In genomic region chr20:43590036-43590391, GRCh38 we compare ENCODE assay signal across 8 cellular contexts. TPM values are rescaled to one million over a fixed set of nuclear protein-coding genes. Genes with fewer than 3 reads are reported as not detected.
DNase-seq lines count a peak whose midpoint lies in the region; ATAC-seq and TF ChIP-seq lines count a peak whose summit lies in the region.

No MANE protein-coding gene starts in this region.

- peaks cover 5% of the 10 kb centered on the region for H3K36me3 Mint-ChIP-seq in activated CD4-positive, alpha-beta T cell treated with anti-CD3 and anti-CD28 coated beads, Interleukin-2, amount 10 ng/mL, durations not matched to agents 24 days and 14 days (ENCODE audit: low read depth)
- peaks cover 12% of the 10 kb centered on the region for H3K36me3 Mint-ChIP-seq in type B pancreatic cell

- no peaks in the 10 kb centered on the region for H3K79me1 ChIP-seq in mesendoderm (ENCODE audit: low read length)

- peak overlapping the region; percentile 70 for H3K18ac ChIP-seq in mesendoderm (ENCODE audit: low read length)

- H3K27ac Mint-ChIP-seq in activated CD4-positive, alpha-beta T cell treated with anti-CD3 and anti-CD28 coated beads, Interleukin-2, amount 10 ng/mL, durations not matched to agents 24 days and 14 days, result peak overlapping the region; percentile 90
- peak overlapping the region; percentile 99 for H3K27ac Mint-ChIP-seq in type B pancreatic cell

- H3K9me3 Mint-ChIP-seq in activated CD4-positive, alpha-beta T cell treated with anti-CD3 and anti-CD28 coated beads, Interleukin-2, amount 10 ng/mL, durations not matched to agents 24 days and 14 days, result no peaks in the 10 kb centered on the region
- no peaks in the 10 kb centered on the region for H3K9me3 Mint-ChIP-seq in type B pancreatic cell

- H4K8ac ChIP-seq in mesendoderm (ENCODE audit: low read depth, low read length), result peak overlapping the region; percentile 67

- no peak overlapping the region for H3K23ac ChIP-seq in mesendoderm (ENCODE audit: low read length)

- peak overlapping the region; percentile 66 for H4K5ac ChIP-seq in mesendoderm (ENCODE audit: low read length)

- H3K4me1 ChIP-seq in OCI-LY1 (ENCODE audit: insufficient read depth, low read length, severe bottlenecking) (peaks cover 20% of the 10 kb centered on the region), mesendoderm (ENCODE audit: control insufficient read depth, low read depth, low read length) (no peaks in the 10 kb centered on the region)

- H3K56ac ChIP-seq in mesendoderm (ENCODE audit: low read length), result peak overlapping the region; percentile 86

- no peak overlapping the region for H2BK15ac ChIP-seq in mesendoderm (replicated peaks; ENCODE audit: low read depth)

- H3K27me3 Mint-ChIP-seq in activated CD4-positive, alpha-beta T cell treated with anti-CD3 and anti-CD28 coated beads, Interleukin-2, amount 10 ng/mL, durations not matched to agents 24 days and 14 days, result peaks cover 4% of the 10 kb centered on the region
- no peaks in the 10 kb centered on the region for H3K27me3 Mint-ChIP-seq in type B pancreatic cell

- peak overlapping the region; percentile 7 for H3K4ac ChIP-seq in mesendoderm (ENCODE audit: low read depth, low read length)

- H3K9ac ChIP-seq in OCI-LY1 (ENCODE audit: low read length) (peak overlapping the region; percentile 85), mesendoderm (ENCODE audit: low read length) (peak overlapping the region; percentile 80)

- peak overlapping the region; percentile 76 for H3K4me3 ChIP-seq in OCI-LY1 (ENCODE audit: low read depth, low read length, poor library complexity, severe bottlenecking)
- H3K4me3 ChIP-seq in choroid plexus epithelial cell (ENCODE audit: low read depth, low read length), result peak overlapping the region; percentile 98
- peak overlapping the region; percentile 57 for H3K4me3 ChIP-seq in mesendoderm (ENCODE audit: low read length)

- ATAC-seq in GM21423 (IDR thresholded peaks at IDR 0.05; ENCODE audit: unreplicated experiment), result no peak

- H3K36me3 ChIP-seq in OCI-LY1 (ENCODE audit: insufficient read depth, low read length), result peaks cover 5% of the 10 kb centered on the region; the same call in 1 of the 2 replicates
- no peaks in the 10 kb centered on the region for H3K36me3 ChIP-seq in mesendoderm (ENCODE audit: control insufficient read depth, insufficient read depth, low read length)

- no peaks in the 10 kb centered on the region for H3K9me2 ChIP-seq in OCI-LY1 (ENCODE audit: low read depth, low read length)

- H3K27ac ChIP-seq in OCI-LY1 (ENCODE audit: low read depth, low read length, poor library complexity, severe bottlenecking), result peak overlapping the region; percentile 48
- H3K27ac ChIP-seq in mesendoderm (ENCODE audit: low read depth, low read length), result peak overlapping the region; percentile 25

- H2BK5ac ChIP-seq in mesendoderm (ENCODE audit: low read length), result no peak overlapping the region

- H2AFZ ChIP-seq in OCI-LY1 (ENCODE audit: low read length), result peak overlapping the region; percentile 12; the same call in 1 of the 2 replicates

- no peaks in the 10 kb centered on the region for H3K9me3 ChIP-seq in OCI-LY1 (ENCODE audit: low read length)

- H3K4me3 Mint-ChIP-seq in activated CD4-positive, alpha-beta T cell treated with anti-CD3 and anti-CD28 coated beads, Interleukin-2, amount 10 ng/mL, durations not matched to agents 24 days and 14 days, result peak overlapping the region; percentile 94
- peak overlapping the region; percentile 94 for H3K4me3 Mint-ChIP-seq in type B pancreatic cell

- H3K4me2 ChIP-seq in OCI-LY1 (ENCODE audit: low read length) (peak overlapping the region; percentile 86), mesendoderm (ENCODE audit: low read length) (peak overlapping the region; percentile 91)

- TF ChIP-seq CTCF in OCI-LY1 (IDR thresholded peaks at IDR 0.05; ENCODE audit: low read length) (no peak), choroid plexus epithelial cell (conservative IDR thresholded peaks at IDR 0.05; ENCODE audit: low read depth, low read length) (no peak), type B pancreatic cell (conservative IDR thresholded peaks at IDR 0.05) (no peak)

- peak; percentile 73 for DNase-seq in activated CD4-positive, alpha-beta T cell treated with anti-CD3 and anti-CD28 coated beads, Interleukin-2, amount 10 ng/mL, durations not matched to agents 24 days and 14 days
- no peak for DNase-seq in activated CD4-positive, alpha-beta T cell treated with anti-CD3 and anti-CD28 coated beads for 4 hours
- DNase-seq in choroid plexus epithelial cell (ENCODE audit: low read depth), result no peak
- DNase-seq in mesendoderm, result peak; percentile 28
- no peak for DNase-seq in type B pancreatic cell (ENCODE audit: extremely low spot score, unreplicated experiment)
- DNase-seq in SKM-1 treated with dmso at 0.1 percent for 144 hours (lab: John Stamatoyannopoulos, UW; ENCODE audit: unreplicated experiment), result no peak

- H4K20me1 ChIP-seq in OCI-LY1 (ENCODE audit: insufficient read depth, low read length), result no peaks in the 10 kb centered on the region

- intact Hi-C loops in activated CD4-positive, alpha-beta T cell treated with anti-CD3 and anti-CD28 coated beads, Interleukin-2, amount 10 ng/mL, durations not matched to agents 24 days and 14 days (cut with micrococcal nuclease), result loop anchor here (1.0 to 2.0 kb wide), 2 partner anchors 77 to 133 kb away; partner anchors contain the start of genes MYBL2 and SRSF6

- H3K79me2 ChIP-seq in OCI-LY1 (ENCODE audit: insufficient read depth, low read length) (no peaks in the 10 kb centered on the region), mesendoderm (ENCODE audit: control insufficient read depth, insufficient read depth, low read length) (no peaks in the 10 kb centered on the region)

- no peaks in the 10 kb centered on the region for H3K27me3 ChIP-seq in OCI-LY1 (ENCODE audit: insufficient read depth, low read length)
- H3K27me3 ChIP-seq in mesendoderm (ENCODE audit: insufficient read depth, low read length, poor library complexity), result no peaks in the 10 kb centered on the region

- H2AK5ac ChIP-seq in mesendoderm (ENCODE audit: low read length), result no peak overlapping the region

- H2BK120ac ChIP-seq in mesendoderm (ENCODE audit: low read depth, low read length), result no peak overlapping the region

- H3F3A ChIP-seq in OCI-LY1 (ENCODE audit: insufficient read depth, low read length), result no peaks in the 10 kb centered on the region

- H3K4me1 Mint-ChIP-seq in activated CD4-positive, alpha-beta T cell treated with anti-CD3 and anti-CD28 coated beads, Interleukin-2, amount 10 ng/mL, durations not matched to agents 24 days and 14 days, result peaks cover 14% of the 10 kb centered on the region
- H3K4me1 Mint-ChIP-seq in type B pancreatic cell (ENCODE audit: unreplicated experiment), result peaks cover 19% of the 10 kb centered on the region

- WGBS in mesendoderm (ENCODE audit: extremely low coverage, insufficient coverage, low lambda C conversion rate), result no CpG with 5 or more reads among the region's 9 CpGs

RNA-seq across cellular contexts. Expression of gene IFT52, which starts 0.7 kb away (rescaled TPM):
- total RNA-seq in activated CD4-positive, alpha-beta T cell treated with anti-CD3 and anti-CD28 coated beads, Interleukin-2, amount 10 ng/mL, durations not matched to agents 24 days and 14 days, result 18.6 and 20.7 TPM in 2 replicates
- polyA plus RNA-seq in mesendoderm (2013, experiment 1 of 2), result 45.5 TPM
- 40.2 TPM for polyA plus RNA-seq in mesendoderm (2013, experiment 2 of 2)
- total RNA-seq in type B pancreatic cell (ENCODE audit: low replicate concordance), result 28.1 and 47.0 TPM in 2 replicates

RNA-seq across cellular contexts. Expression of gene SGK2, which starts 31.2 kb away (rescaled TPM):
- total RNA-seq in activated CD4-positive, alpha-beta T cell treated with anti-CD3 and anti-CD28 coated beads, Interleukin-2, amount 10 ng/mL, durations not matched to agents 24 days and 14 days, result 0.23 TPM in 1 of 2 replicates, not detected in the other
- 0.04 TPM for polyA plus RNA-seq in mesendoderm (2013, experiment 1 of 2)
- 0.08 TPM for polyA plus RNA-seq in mesendoderm (2013, experiment 2 of 2)
- 9.9 and 10.7 TPM in 2 replicates for total RNA-seq in type B pancreatic cell (ENCODE audit: low replicate concordance)

Comparison
In these comparisons a context has a peak if more than half of its experiments do, and no peak if none do; other contexts are left out.
1. DNase-seq: peak in activated CD4-positive, alpha-beta T cell treated with anti-CD3 and anti-CD28 coated beads, Interleukin-2, amount 10 ng/mL, durations not matched to agents 24 days and 14 days (single experiment) and mesendoderm (single experiment); none in activated CD4-positive, alpha-beta T cell treated with anti-CD3 and anti-CD28 coated beads for 4 hours (0 of 2), choroid plexus epithelial cell (single experiment), type B pancreatic cell (single experiment) and SKM-1 treated with dmso at 0.1 percent for 144 hours (single experiment).
2. Peak in every context shown above with its lines, with median percentiles within 50 percentile points of each other: H3K4me3 ChIP-seq.